Comparison of ENCODE assay signal across 1 cellular context in the genomic region with DNA sequence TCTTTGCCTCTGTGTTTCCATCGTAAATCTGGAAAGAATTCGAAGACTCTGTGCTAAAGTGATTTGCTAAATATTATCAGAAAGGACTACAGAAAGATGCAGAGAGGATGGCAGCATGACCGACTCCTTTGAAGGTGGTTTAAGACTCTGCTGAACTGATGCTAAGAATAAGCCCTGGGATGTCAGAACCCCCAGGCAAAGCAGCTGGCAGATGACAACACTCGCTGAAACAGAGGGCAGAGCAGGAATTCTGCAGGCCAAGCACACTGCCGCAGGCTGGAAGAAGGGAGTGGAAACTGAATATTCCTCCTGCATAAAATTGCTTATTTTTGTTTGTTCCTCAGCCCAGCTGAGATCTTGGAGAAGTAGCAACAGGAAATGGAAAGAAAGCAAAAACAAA. TPM values are rescaled to one million over a fixed set of nuclear protein-coding genes. Genes with fewer than 3 reads are reported as not detected.
"Had no signal": no experiment of that assay in that cellular context is flagged by ENCODE, and none has a peak within 500 bp of the region (broad histone marks: within the 10 kb centered on the region; RNA-seq: fewer than 3 reads in every experiment).

No MANE protein-coding gene starts in this region.

RNA-seq across cellular contexts. Expression of a gene that starts 29.3 kb away (rescaled TPM):
- total RNA-seq: NCI-H460 had no signal
